10 cellular contexts compared by ENCODE assay signal in the genomic region with DNA sequence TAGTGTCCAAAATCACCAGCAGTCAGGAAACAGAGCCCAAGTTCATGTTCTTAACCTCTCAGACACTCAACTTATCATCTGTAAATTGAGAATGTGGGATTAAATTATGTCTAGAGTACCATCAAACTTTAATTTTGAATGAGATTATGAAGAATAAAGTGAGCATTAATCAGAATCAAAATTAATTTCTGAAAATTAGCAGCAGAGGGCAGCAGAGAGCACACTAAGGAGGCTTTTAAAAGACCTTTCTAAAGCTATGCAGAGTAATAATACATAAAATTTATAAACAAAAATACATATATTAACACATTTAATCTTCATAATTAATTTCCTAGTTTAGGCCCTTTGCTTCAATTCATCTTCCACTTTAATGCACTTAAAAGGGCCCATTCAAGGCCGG. TPM values are rescaled to one million over a fixed set of nuclear protein-coding genes. Genes with fewer than 3 reads are reported as not detected.
A peak's percentile ranks its signal among the peaks of the same experiment; 100 is the strongest.
DNase-seq lines count a peak whose midpoint lies in the region; ATAC-seq and TF ChIP-seq lines count a peak whose summit lies in the region.
"Had no signal": no experiment of that assay in that cellular context is flagged by ENCODE, and none has a peak within 500 bp of the region (broad histone marks: within the 10 kb centered on the region; RNA-seq: fewer than 3 reads in every experiment).

No MANE protein-coding gene starts in this region.

- H3K27ac Mint-ChIP-seq in CD14-positive monocyte = peak overlapping the region; percentile 86 to 94 (median 90)
- H3K27ac Mint-ChIP-seq in activated naive CD8-positive, alpha-beta T cell treated with anti-CD3 and anti-CD28 coated beads, Interleukin-2, amount 50 U/mL, for 24 hours = no peak overlapping the region
- H3K27ac Mint-ChIP-seq: stimulated activated naive CD8-positive, alpha-beta T cell treated with anti-CD3 and anti-CD28 coated beads, Interleukin-15, Interleukin-2, amounts not matched to agents 100 ng/mL and 50 ng/mL, for 24 hours had no signal

- no peak for TF ChIP-seq POLR2A in body of pancreas (IDR thresholded peaks at IDR 0.05)

- DNase-seq in CD14-positive monocyte (ENCODE audit: low spot score) (no peak), HL-60 (ENCODE audit: low read depth in 1 of 2, low spot score in 1 of 2) (no peak), body of pancreas (no peak), medulla oblongata (ENCODE audit: extremely low spot score) (peak; percentile 15), Ammon's horn (ENCODE audit: low spot score) (no peak)
- no peak for DNase-seq in activated naive CD8-positive, alpha-beta T cell treated with anti-CD3 and anti-CD28 coated beads, Interleukin-2, amount 50 U/mL, for 24 hours

- peak; percentile 73 for TF ChIP-seq CTCF in CD14-positive monocyte (IDR thresholded peaks at IDR 0.05)
- peak; percentile 2 for TF ChIP-seq CTCF in HL-60 (IDR thresholded peaks at IDR 0.05; ENCODE audit: insufficient read depth, low read length)
- TF ChIP-seq CTCF in body of pancreas (IDR thresholded peaks at IDR 0.05) = peak in 6 of 7 experiments; percentile 30 to 59 (median 43)

- H3K27me3 ChIP-seq in HL-60 (ENCODE audit: insufficient read depth, poor library complexity, severe bottlenecking) = no peaks in the 10 kb centered on the region
- no peaks in the 10 kb centered on the region for H3K27me3 ChIP-seq in body of pancreas

- H3K4me1 Mint-ChIP-seq in CD14-positive monocyte = peaks cover 37% of the 10 kb centered on the region
- H3K4me1 Mint-ChIP-seq in activated naive CD8-positive, alpha-beta T cell treated with anti-CD3 and anti-CD28 coated beads, Interleukin-2, amount 50 U/mL, for 24 hours = peaks cover 27% of the 10 kb centered on the region

- WGBS in body of pancreas, 2 donors = 77 to 83% methylated on average over 1 of the region's 1 CpG

- H3K4me1 ChIP-seq in body of pancreas = no peaks in the 10 kb centered on the region

- intact Hi-C loops in CD14-positive monocyte (cut with micrococcal nuclease) (loop anchor here (5.0 to 10.0 kb wide), 3 partner anchors 42 to 84 kb away; partner anchors contain the start of gene GK (in 1 of the 2)), body of pancreas (cut with DNase I) (no loop called here)

- H3K27ac ChIP-seq in HL-60 (replicated peaks) (no peak overlapping the region), body of pancreas (no peak overlapping the region)
- H3K27ac ChIP-seq: epithelial cell of prostate had no signal

- H3K27me3 Mint-ChIP-seq in CD14-positive monocyte (ENCODE audit: low read depth in 3 of 3) = peaks cover 0 to 9% (median 0%) of the 10 kb centered on the region in 3 donors
- H3K27me3 Mint-ChIP-seq in activated naive CD8-positive, alpha-beta T cell treated with anti-CD3 and anti-CD28 coated beads, Interleukin-2, amount 50 U/mL, for 24 hours = no peaks in the 10 kb centered on the region
- H3K27me3 Mint-ChIP-seq: stimulated activated naive CD8-positive, alpha-beta T cell treated with anti-CD3 and anti-CD28 coated beads, Interleukin-15, Interleukin-2, amounts not matched to agents 100 ng/mL and 50 ng/mL, for 24 hours had no signal

- ATAC-seq in body of pancreas (no peak), GM21360 (IDR thresholded peaks at IDR 0.05; ENCODE audit: unreplicated experiment) (no peak), HG02588 (IDR thresholded peaks at IDR 0.05; ENCODE audit: unreplicated experiment) (no peak)
- ATAC-seq in activated naive CD8-positive, alpha-beta T cell treated with anti-CD3 and anti-CD28 coated beads, Interleukin-2, amount 50 U/mL, for 24 hours = no peak

- peaks cover 20 to 46% of the 10 kb centered on the region in 2 donors for H3K36me3 Mint-ChIP-seq in CD14-positive monocyte
- H3K36me3 Mint-ChIP-seq in activated naive CD8-positive, alpha-beta T cell treated with anti-CD3 and anti-CD28 coated beads, Interleukin-2, amount 50 U/mL, for 24 hours (ENCODE audit: low read depth) = peaks cover 5% of the 10 kb centered on the region

- H3K9me3 ChIP-seq in body of pancreas = no peaks in the 10 kb centered on the region

- H3K4me3 ChIP-seq in HL-60 (replicated peaks; ENCODE audit: insufficient read depth, low read length) (no peak overlapping the region), body of pancreas (no peak overlapping the region)

- peaks cover 0 to 3% (median 0%) of the 10 kb centered on the region in 7 donors for H3K9me3 Mint-ChIP-seq in CD14-positive monocyte
- H3K9me3 Mint-ChIP-seq in activated naive CD8-positive, alpha-beta T cell treated with anti-CD3 and anti-CD28 coated beads, Interleukin-2, amount 50 U/mL, for 24 hours = no peaks in the 10 kb centered on the region
- H3K9me3 Mint-ChIP-seq: stimulated activated naive CD8-positive, alpha-beta T cell treated with anti-CD3 and anti-CD28 coated beads, Interleukin-15, Interleukin-2, amounts not matched to agents 100 ng/mL and 50 ng/mL, for 24 hours had no signal

- H3K36me3 ChIP-seq in body of pancreas (replicated peaks in 1 of 2; ENCODE audit: insufficient read depth in 1 of 2, low read depth in 2 of 2) = no peaks in the 10 kb centered on the region

- H3K4me3 Mint-ChIP-seq in CD14-positive monocyte = peak overlapping the region in 1 of 2 donors; percentile 65
- H3K4me3 Mint-ChIP-seq in activated naive CD8-positive, alpha-beta T cell treated with anti-CD3 and anti-CD28 coated beads, Interleukin-2, amount 50 U/mL, for 24 hours = no peak overlapping the region
- H3K4me3 Mint-ChIP-seq: stimulated activated naive CD8-positive, alpha-beta T cell treated with anti-CD3 and anti-CD28 coated beads, Interleukin-15, Interleukin-2, amounts not matched to agents 100 ng/mL and 50 ng/mL, for 24 hours had no signal

RNA-seq across cellular contexts. Expression of gene TASL, which starts 7.1 kb away (rescaled TPM):
- polyA plus RNA-seq in CD14-positive monocyte = 10 to 100 TPM; 22.2 to 28.7 TPM
- under 1 TPM in 1 of 2 donors, not detected in 1; 0.26 TPM for total RNA-seq in body of pancreas

Comparison
In these comparisons a context has a peak if more than half of its experiments do, and no peak if none do; other contexts are left out.
1. CTCF ChIP-seq: peak in every context shown above with its lines; median percentile 73 in CD14-positive monocyte; 43 in body of pancreas; 2 in HL-60.